Comparison of ENCODE assay signal across 30 cellular contexts in genomic region chr14:88388741-88389282, GRCh38.
"Had no signal": no experiment of that assay in that cellular context is flagged by ENCODE, and none has a peak within 500 bp of the region (broad histone marks: within the 10 kb centered on the region; RNA-seq: fewer than 3 reads in every experiment).

No MANE protein-coding gene starts in this region.

- H3K4me3 Mint-ChIP-seq: activated CD4-positive, alpha-beta T cell treated with anti-CD3 and anti-CD28 coated beads, Interleukin-2, amount 10 ng/mL, durations not matched to agents 24 days and 14 days; activated CD8-positive, alpha-beta T cell treated with anti-CD3 and anti-CD28 coated beads for 36 hours; activated naive CD8-positive, alpha-beta T cell treated with anti-CD3 and anti-CD28 coated beads for 36 hours; activated T-cell treated with anti-CD3 and anti-CD28 coated beads, Interleukin-2, amount 50 U/mL, for 72 hours; activated T-helper 17 cell treated with anti-CD3 and anti-CD28 coated beads, Interleukin-2, amount 50 U/mL, for 72 hours; central memory CD8-positive, alpha-beta T cell; T-helper 1 cell treated with Interleukin-12 subunit alpha and Interleukin-12 subunit beta and Interleukin-4 antibody, amounts not matched to agents 30 μg/mL and 1 μg/mL, for 36 hours; T-helper 2 cell treated with Interferon-gamma antibody and Interleukin-4, amounts not matched to agents 5 μg/mL and 100 μg/mL, for 36 hours had no signal

- H3K27me3 Mint-ChIP-seq: activated CD8-positive, alpha-beta T cell treated with anti-CD3 and anti-CD28 coated beads for 36 hours; activated naive CD8-positive, alpha-beta T cell treated with anti-CD3 and anti-CD28 coated beads for 36 hours; activated T-helper 17 cell treated with anti-CD3 and anti-CD28 coated beads, Interleukin-2, amount 50 U/mL, for 72 hours; central memory CD8-positive, alpha-beta T cell had no signal

- H3K4me1 Mint-ChIP-seq: activated T-helper 17 cell treated with anti-CD3 and anti-CD28 coated beads, Interleukin-2, amount 50 U/mL, for 72 hours had no signal

- FAIRE-seq: TTC549 had no signal

- ATAC-seq: activated CD8-positive, alpha-beta T cell treated with anti-CD3 and anti-CD28 coated beads for 36 hours; activated T-cell treated with anti-CD3 and anti-CD28 coated beads, Interleukin-2, amount 50 U/mL, for 72 hours; activated T-helper 17 cell treated with anti-CD3 and anti-CD28 coated beads, Interleukin-2, amount 50 U/mL, for 72 hours had no signal

- H3K9ac ChIP-seq: SK-N-SH had no signal

- H3K9me3 Mint-ChIP-seq: activated CD4-positive, alpha-beta T cell treated with anti-CD3 and anti-CD28 coated beads, Interleukin-2, amount 10 ng/mL, durations not matched to agents 24 days and 14 days; activated CD8-positive, alpha-beta T cell treated with anti-CD3 and anti-CD28 coated beads for 36 hours; activated naive CD8-positive, alpha-beta T cell treated with anti-CD3 and anti-CD28 coated beads for 36 hours; activated T-cell treated with anti-CD3 and anti-CD28 coated beads, Interleukin-2, amount 50 U/mL, for 72 hours; activated T-helper 17 cell treated with anti-CD3 and anti-CD28 coated beads, Interleukin-2, amount 50 U/mL, for 72 hours; central memory CD8-positive, alpha-beta T cell; T-helper 1 cell treated with Interleukin-12 subunit alpha and Interleukin-12 subunit beta and Interleukin-4 antibody, amounts not matched to agents 30 μg/mL and 1 μg/mL, for 36 hours; T-helper 2 cell treated with Interferon-gamma antibody and Interleukin-4, amounts not matched to agents 5 μg/mL and 100 μg/mL, for 36 hours had no signal

- H3K9me3 ChIP-seq: ascending aorta, SJSA1, SK-N-SH had no signal

- H3K27ac ChIP-seq: ascending aorta, cardiac muscle cell, SJSA1 had no signal

- H3K36me3 Mint-ChIP-seq: activated naive CD8-positive, alpha-beta T cell treated with anti-CD3 and anti-CD28 coated beads for 36 hours had no signal

- H3K27me3 ChIP-seq: ascending aorta, SJSA1 had no signal

- DNase-seq: activated CD4-positive, alpha-beta T cell treated with anti-CD3 and anti-CD28 coated beads, Interleukin-2, amount 10 ng/mL, durations not matched to agents 24 days and 14 days; activated CD4-positive, alpha-beta T cell treated with anti-CD3 and anti-CD28 coated beads, Interleukin-2, amount 50 U/mL, for 4 hours; activated CD8-positive, alpha-beta T cell treated with anti-CD3 and anti-CD28 coated beads for 36 hours; activated effector memory CD4-positive, alpha-beta T cell treated with anti-CD3 and anti-CD28 coated beads, Interleukin-2, amount 50 U/mL, for 16 hours; activated naive CD4-positive, alpha-beta T cell; activated naive CD4-positive, alpha-beta T cell treated with anti-CD3 and anti-CD28 coated beads, Interleukin-2, amount 50 U/mL, for 16 hours; activated naive CD8-positive, alpha-beta T cell treated with anti-CD3 and anti-CD28 coated beads for 36 hours; activated T-cell treated with anti-CD3 and anti-CD28 coated beads, Interleukin-2, amount 50 U/mL, for 1 hour; activated T-cell treated with anti-CD3 and anti-CD28 coated beads, Interleukin-2, amount 50 U/mL, for 72 hours; amygdala; MM.1S; NCI-H1092 treated with DMSO at 0.1 percent for 48 hours; NCI-H1417; NCI-H187 treated with DMSO at 0.1 percent for 48 hours; NCI-H2081 treated with DMSO at 0.1 percent for 48 hours; NCI-H226; NCI-H446 treated with DMSO at 0.1 percent for 48 hours; NCI-H524 treated with DMSO at 0.1 percent for 48 hours; NCI-H748 treated with DMSO at 0.1 percent for 48 hours; NK-92 treated with Interleukin-12 subunit alpha and Interleukin-12 subunit beta, amount 100 ng/mL, for 24 hours; SHP77; SK-N-SH had no signal

- H3K27ac Mint-ChIP-seq: activated CD4-positive, alpha-beta T cell treated with anti-CD3 and anti-CD28 coated beads, Interleukin-2, amount 10 ng/mL, durations not matched to agents 24 days and 14 days; activated CD8-positive, alpha-beta T cell treated with anti-CD3 and anti-CD28 coated beads for 36 hours; activated naive CD8-positive, alpha-beta T cell treated with anti-CD3 and anti-CD28 coated beads for 36 hours; activated T-cell treated with anti-CD3 and anti-CD28 coated beads, Interleukin-2, amount 50 U/mL, for 72 hours; activated T-helper 17 cell treated with anti-CD3 and anti-CD28 coated beads, Interleukin-2, amount 50 U/mL, for 72 hours; T-helper 1 cell treated with Interleukin-12 subunit alpha and Interleukin-12 subunit beta and Interleukin-4 antibody, amounts not matched to agents 30 μg/mL and 1 μg/mL, for 36 hours; T-helper 2 cell treated with Interferon-gamma antibody and Interleukin-4, amounts not matched to agents 5 μg/mL and 100 μg/mL, for 36 hours had no signal

- H3K4me3 ChIP-seq: ascending aorta, cardiac muscle cell, SJSA1 had no signal

- H3K4me2 ChIP-seq: SK-N-SH had no signal
